In the genomic region with DNA sequence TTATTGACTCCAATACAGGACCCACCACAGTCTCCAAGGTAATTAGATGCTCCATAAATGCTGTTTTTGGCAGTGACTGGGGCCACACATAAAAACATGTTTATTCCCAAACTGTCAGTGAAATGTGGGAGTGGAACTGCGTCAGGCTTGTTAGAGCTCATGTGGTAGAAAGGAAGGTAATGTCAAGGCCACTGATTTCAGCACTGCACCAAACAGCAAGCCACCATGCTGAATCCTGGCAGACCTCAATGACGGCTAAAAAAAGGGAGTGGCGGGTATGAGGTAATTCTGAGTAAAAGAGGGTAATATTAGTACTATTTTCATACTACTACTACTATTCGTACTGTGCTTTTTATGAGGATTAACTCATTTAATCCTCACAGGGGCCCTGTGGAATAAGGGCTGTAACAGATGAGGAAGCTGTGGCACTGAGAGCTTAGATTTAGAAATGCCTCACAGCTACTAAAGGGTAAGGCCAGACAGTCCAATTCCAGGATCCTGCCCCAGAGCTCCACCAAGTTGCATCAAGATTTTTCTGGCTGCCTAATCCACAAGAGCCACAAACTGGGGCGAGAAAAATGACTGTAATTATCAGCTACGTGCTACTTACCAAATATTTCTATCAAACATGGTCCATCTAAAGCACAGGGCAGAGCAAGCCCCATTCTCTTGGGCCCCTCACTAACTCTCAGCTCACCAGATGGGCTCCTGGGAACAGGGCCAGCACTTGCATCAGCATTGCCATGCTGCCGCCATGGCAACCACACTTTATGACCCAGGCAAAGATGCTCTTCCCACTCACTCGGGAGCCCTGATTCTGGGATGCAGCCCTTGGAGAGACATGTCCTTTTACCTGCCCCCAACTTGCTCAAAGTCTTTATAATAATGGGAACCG, we compare ENCODE assay signal across 10 cellular contexts.
DNase-seq lines count a peak whose midpoint lies in the region; ATAC-seq and TF ChIP-seq lines count a peak whose summit lies in the region.
"Had no signal": no experiment of that assay in that cellular context is flagged by ENCODE, and none has a peak within 500 bp of the region (broad histone marks: within the 10 kb centered on the region; RNA-seq: fewer than 3 reads in every experiment).

No MANE protein-coding gene starts in this region.

- H3K9me3 Mint-ChIP-seq in GM23338 (peaks cover 5% of the 10 kb centered on the region; the same call in 2 of the 3 replicates), endodermal cell (peaks cover 1% of the 10 kb centered on the region), T-cell (no peaks in the 10 kb centered on the region)
- H3K9me3 Mint-ChIP-seq: activated B cell treated with CpG ODN at 0.5 μM for 24 hours had no signal

- H3K4me2 ChIP-seq in GM23338: no peak overlapping the region

- H3K9me3 ChIP-seq in endodermal cell (ENCODE audit: control insufficient read depth, low read length): no peaks in the 10 kb centered on the region

- H3K79me2 ChIP-seq in GM23338 (replicated peaks; ENCODE audit: insufficient read depth): no peaks in the 10 kb centered on the region

- POLR2A ChIA-PET in T-cell (lab: Charles Lee): no interaction called here

- DNase-seq in GM23338 (ENCODE audit: low spot score) (peak; percentile 46), NCI-H345 treated with DMSO at 0.1 percent for 48 hours (lab: John Stamatoyannopoulos, UW; ENCODE audit: unreplicated experiment) (peak; percentile 48), endodermal cell (no peak), renal cortical epithelial cell (ENCODE audit: low read depth) (peak; percentile 47), GM20000 (ENCODE audit: low spot score) (no peak), SKM-1 treated with dmso at 0.1 percent for 144 hours (lab: John Stamatoyannopoulos, UW; ENCODE audit: unreplicated experiment) (no peak), T-cell (no peak), activated gamma-delta T cell treated with Interleukin-2 at 50 U/mL for 16 hours (no peak)
- DNase-seq: activated B cell treated with CpG ODN at 0.5 μM for 24 hours had no signal

- no peaks in the 10 kb centered on the region for H4K20me1 ChIP-seq in GM23338 (replicated peaks; ENCODE audit: insufficient read depth)

- H3K36me3 Mint-ChIP-seq in GM23338 (ENCODE audit: low read depth): no peaks in the 10 kb centered on the region
- H3K36me3 Mint-ChIP-seq in endodermal cell (ENCODE audit: low read depth): peaks cover 6% of the 10 kb centered on the region
- H3K36me3 Mint-ChIP-seq in T-cell: no peaks in the 10 kb centered on the region

- H3K36me3 ChIP-seq in GM23338 (ENCODE audit: insufficient read depth) (no peaks in the 10 kb centered on the region), endodermal cell (ENCODE audit: control insufficient read depth, insufficient read depth, low read length) (no peaks in the 10 kb centered on the region)

- H3K9ac ChIP-seq in endodermal cell (ENCODE audit: extremely low read depth, low read length, poor library complexity, severe bottlenecking): no peak overlapping the region

- TF ChIP-seq CTCF in GM23338 (conservative IDR thresholded peaks at IDR 0.05; ENCODE audit: low read depth in 2 of 2) (no peak), endodermal cell (conservative IDR thresholded peaks at IDR 0.05) (no peak), GM20000 (IDR thresholded peaks at IDR 0.05; ENCODE audit: extremely low read depth, missing control alignments) (no peak)

- peaks cover 9% of the 10 kb centered on the region for H3K27me3 Mint-ChIP-seq in GM23338 (ENCODE audit: insufficient read depth, low read depth, poor library complexity)
- no peaks in the 10 kb centered on the region for H3K27me3 Mint-ChIP-seq in endodermal cell (ENCODE audit: insufficient read depth)
- no peaks in the 10 kb centered on the region for H3K27me3 Mint-ChIP-seq in T-cell
- H3K27me3 Mint-ChIP-seq: activated B cell treated with CpG ODN at 0.5 μM for 24 hours had no signal

- no peaks in the 10 kb centered on the region for H3K27me3 ChIP-seq in GM23338 (ENCODE audit: insufficient read depth)
- H3K27me3 ChIP-seq in endodermal cell (ENCODE audit: control insufficient read depth, insufficient read depth, low read length, poor library complexity, severe bottlenecking): no peaks in the 10 kb centered on the region

- H3K27ac Mint-ChIP-seq in GM23338 (no peak overlapping the region), endodermal cell (no peak overlapping the region), T-cell (no peak overlapping the region)
- H3K27ac Mint-ChIP-seq: activated B cell treated with CpG ODN at 0.5 μM for 24 hours had no signal

- H3K4me1 Mint-ChIP-seq in GM23338 (peaks cover 9% of the 10 kb centered on the region; the same call in 1 of the 3 replicates), endodermal cell (no peaks in the 10 kb centered on the region), T-cell (peaks cover 0 to 9% (median 8%) of the 10 kb centered on the region in 3 donors)
- H3K4me1 Mint-ChIP-seq: activated B cell treated with CpG ODN at 0.5 μM for 24 hours had no signal

- WGBS in endodermal cell (ENCODE audit: insufficient coverage in 1 of 2, insufficient read length in 1 of 2), 2 experiments: 92 to 100% methylated on average over 2 to 8 of the region's 9 CpGs

- H3F3A ChIP-seq in GM23338 (replicated peaks; ENCODE audit: low read depth): no peaks in the 10 kb centered on the region

- H3K4me1 ChIP-seq in GM23338 (ENCODE audit: insufficient read depth) (no peaks in the 10 kb centered on the region; the same call in 1 of the 2 replicates), endodermal cell (ENCODE audit: control insufficient read depth, insufficient read depth, low read length) (no peaks in the 10 kb centered on the region)

- no peak overlapping the region for H2AFZ ChIP-seq in GM23338

- H3K27ac ChIP-seq in GM23338 (ENCODE audit: low read depth) (peak overlapping the region; percentile 63; the same call in 1 of the 2 replicates), endodermal cell (ENCODE audit: low read depth, low read length) (peak overlapping the region; percentile 54)

- no peak overlapping the region for H3K4me3 Mint-ChIP-seq in GM23338
- H3K4me3 Mint-ChIP-seq in endodermal cell: no peak overlapping the region
- no peak overlapping the region for H3K4me3 Mint-ChIP-seq in T-cell
- H3K4me3 Mint-ChIP-seq: activated B cell treated with CpG ODN at 0.5 μM for 24 hours had no signal

- ATAC-seq in GM23338: peak; percentile 30; the same call in 1 of the 3 replicates
- no peak for ATAC-seq in T-cell (replicated peaks in 1 of 4)

- no peaks in the 10 kb centered on the region for H3K9me2 ChIP-seq in GM23338 (ENCODE audit: insufficient read depth)

- H3K4me3 ChIP-seq in GM23338 (no peak overlapping the region), endodermal cell (ENCODE audit: low read length) (no peak overlapping the region)
- H3K4me3 ChIP-seq: lung had no signal

- CTCF ChIA-PET in T-cell (lab: Charles Lee): no interaction called here

TF ChIP-seq in GM23338, 12 proteins besides CTCF, POLR2A, EP300 and RAD21:
- TF ChIP-seq EZH2phosphoT487 (IDR thresholded peaks at IDR 0.05; ENCODE audit: unreplicated experiment) (no peak), JUNB (IDR thresholded peaks at IDR 0.05; ENCODE audit: unreplicated experiment) (no peak)

Comparison
In these comparisons a context has a peak if more than half of its experiments do, and no peak if none do; other contexts are left out.
1. DNase-seq: peak in GM23338 (single experiment), NCI-H345 treated with DMSO at 0.1 percent for 48 hours (single experiment) and renal cortical epithelial cell (single experiment); none in endodermal cell (single experiment), GM20000 (single experiment), SKM-1 treated with dmso at 0.1 percent for 144 hours (single experiment), T-cell (0 of 34) and activated gamma-delta T cell treated with Interleukin-2 at 50 U/mL for 16 hours (single experiment).